ENCODE assay signal across 8 cellular contexts in the genomic region with DNA sequence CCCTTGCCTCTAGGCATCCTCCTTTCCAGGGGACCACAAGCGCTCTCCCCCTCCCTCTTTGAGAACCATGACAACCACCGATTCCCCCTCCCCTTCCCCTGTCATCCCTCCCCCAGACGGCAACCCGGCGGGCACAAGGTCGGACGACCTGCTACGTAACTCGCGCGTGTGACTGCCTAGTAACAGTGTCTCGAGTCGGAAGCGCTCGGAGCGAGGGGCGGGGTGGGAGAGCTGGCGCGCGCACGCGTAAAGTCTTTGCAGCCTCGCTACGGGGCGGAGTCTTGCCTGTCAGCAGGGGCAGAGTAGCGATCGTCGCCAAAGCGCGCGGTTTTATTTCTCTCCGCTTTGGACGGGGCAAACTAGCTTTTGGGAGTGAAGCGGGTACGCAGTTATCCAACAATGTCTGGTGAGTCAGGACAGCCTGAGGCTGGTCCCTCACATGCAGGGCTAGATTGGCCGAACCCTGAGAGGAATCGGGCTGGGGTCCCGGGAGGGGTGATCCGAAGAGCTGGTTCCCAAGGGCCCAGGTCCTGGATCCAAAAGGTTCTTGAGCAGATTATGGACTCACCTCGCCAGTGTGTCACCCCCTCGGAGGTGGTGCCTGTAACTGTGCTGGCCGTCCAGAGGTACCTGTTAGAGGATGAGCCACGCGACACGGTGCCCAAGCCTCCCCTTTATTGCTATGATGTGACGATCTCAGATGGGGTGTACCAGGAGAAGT. TPM values are rescaled to one million over a fixed set of nuclear protein-coding genes. Genes with fewer than 3 reads are reported as not detected.
A peak's percentile ranks its signal among the peaks of the same experiment; 100 is the strongest.
DNase-seq lines count a peak whose midpoint lies in the region; ATAC-seq and TF ChIP-seq lines count a peak whose summit lies in the region.

A gene with protein sequence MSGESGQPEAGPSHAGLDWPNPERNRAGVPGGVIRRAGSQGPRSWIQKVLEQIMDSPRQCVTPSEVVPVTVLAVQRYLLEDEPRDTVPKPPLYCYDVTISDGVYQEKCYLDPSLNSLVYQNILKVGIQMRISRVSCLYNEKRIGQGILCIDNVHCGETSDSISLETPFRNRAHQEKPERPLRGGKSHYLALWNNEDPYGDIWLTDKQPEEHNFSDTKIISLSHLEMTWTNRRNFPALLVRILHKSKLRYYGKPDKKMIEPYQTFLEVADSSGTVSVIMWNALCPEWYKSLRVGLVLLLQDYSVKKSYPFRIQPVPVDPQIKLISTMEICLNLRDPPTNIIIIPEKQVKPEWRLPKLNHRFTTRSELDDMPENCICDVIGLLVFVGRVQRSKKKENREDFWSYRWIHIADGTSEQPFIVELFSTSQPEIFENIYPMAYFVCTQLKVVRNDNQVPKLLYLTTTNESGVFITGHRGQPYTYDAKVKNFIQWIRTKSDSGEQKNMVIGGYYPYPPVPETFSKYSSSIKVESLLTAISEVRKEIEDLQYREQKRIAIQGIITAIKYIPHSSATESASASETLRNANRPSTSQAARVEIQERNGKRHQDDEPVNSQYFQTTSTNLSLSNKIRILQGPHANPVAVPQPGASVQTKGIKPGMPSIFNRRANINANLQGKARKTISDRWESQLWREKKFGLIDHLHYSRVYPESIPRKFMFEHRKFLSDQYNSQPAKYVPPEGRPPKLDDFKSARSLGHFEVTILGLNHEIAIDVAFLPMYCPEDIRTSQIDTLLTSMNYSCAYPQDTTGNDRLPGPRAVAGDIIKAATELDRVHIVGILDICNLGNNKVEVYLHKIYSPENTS (plus strand): TSS at position 297 of the 721 bp plus-strand sequence. CDS start 103 bp downstream, at position 400.

- peaks cover 30% of the 10 kb centered on the region for H3K4me1 Mint-ChIP-seq in activated CD4-positive, alpha-beta memory T cell treated with anti-CD3 and anti-CD28 coated beads for 36 hours (ENCODE audit: low read depth)

- no peaks in the 10 kb centered on the region for H3K27me3 Mint-ChIP-seq in activated CD4-positive, alpha-beta memory T cell treated with anti-CD3 and anti-CD28 coated beads for 36 hours

- intact Hi-C loops in activated CD4-positive, alpha-beta memory T cell treated with anti-CD3 and anti-CD28 coated beads for 36 hours (cut with micrococcal nuclease) = loop anchor here (1.0 to 5.0 kb wide), 5 partner anchors 23 to 190 kb away; a partner anchor contains a TSS

- peak; percentile 98 for ATAC-seq in HG02973 (IDR thresholded peaks at IDR 0.05; ENCODE audit: unreplicated experiment)
- ATAC-seq in lung (ENCODE audit: insufficient read depth, low FRiP score) = peak; percentile 89

- H3K9me3 Mint-ChIP-seq in activated CD4-positive, alpha-beta memory T cell treated with anti-CD3 and anti-CD28 coated beads for 36 hours = no peaks in the 10 kb centered on the region

- H3K4me1 ChIP-seq in ectodermal cell (ENCODE audit: control insufficient read depth, insufficient read depth, low read length) = no peaks in the 10 kb centered on the region
- no peaks in the 10 kb centered on the region for H3K4me1 ChIP-seq in lung (ENCODE audit: control insufficient read depth in 2 of 2, insufficient read depth in 2 of 2, low read length in 2 of 2)

- peak within 1 kb of the TSS; percentile 84 for H3K27ac Mint-ChIP-seq in activated CD4-positive, alpha-beta memory T cell treated with anti-CD3 and anti-CD28 coated beads for 36 hours

- H3K4me3 ChIP-seq in ectodermal cell (ENCODE audit: insufficient read depth, low read depth, low read length) = peak within 1 kb of the TSS; percentile 46
- H3K4me3 ChIP-seq in lung = peak within 1 kb of the TSS; percentile 9

- H3K27me3 ChIP-seq in ectodermal cell (ENCODE audit: control insufficient read depth, insufficient read depth, low read length, poor library complexity, severe bottlenecking) = peaks cover 17% of the 10 kb centered on the region
- H3K27me3 ChIP-seq in lung (ENCODE audit: control insufficient read depth, insufficient read depth) = no peaks in the 10 kb centered on the region

- no peak for TF ChIP-seq CTCF in lung (IDR thresholded peaks at IDR 0.05; ENCODE audit: control extremely low read depth, extremely low read depth)

- POLR2A ChIA-PET in activated CD4-positive, alpha-beta memory T cell treated with anti-CD3 and anti-CD28 coated beads for 36 hours (lab: Charles Lee) = interaction anchor here (1.1 to 1.6 kb wide), 3 partner anchors 23 to 128 kb away, joined by 3 to 4 read pairs (median 4); no protein-coding TSS in a partner anchor

- H3K36me3 Mint-ChIP-seq in activated CD4-positive, alpha-beta memory T cell treated with anti-CD3 and anti-CD28 coated beads for 36 hours = no peaks in the 10 kb centered on the region

- peak within 1 kb of the TSS; percentile 84 for H3K4me3 Mint-ChIP-seq in activated CD4-positive, alpha-beta memory T cell treated with anti-CD3 and anti-CD28 coated beads for 36 hours

- no peaks in the 10 kb centered on the region for H3K9me3 ChIP-seq in ectodermal cell (ENCODE audit: control insufficient read depth, low read length)
- no peaks in the 10 kb centered on the region for H3K9me3 ChIP-seq in lung (ENCODE audit: control insufficient read depth in 2 of 2, insufficient read depth in 1 of 2, low read length in 1 of 2)

- CTCF ChIA-PET in activated CD4-positive, alpha-beta memory T cell treated with anti-CD3 and anti-CD28 coated beads for 36 hours (lab: Charles Lee) = interaction anchor here (1.0 to 1.5 kb wide), 2 partner anchors 23 to 131 kb away, joined by 5 to 9 read pairs; no protein-coding TSS in a partner anchor

- 0% methylated on average over 46 of the region's 46 CpGs for WGBS in ectodermal cell, 2 experiments
- WGBS in lung, 2 donors = 2 to 26% methylated on average over 44 to 46 of the region's 46 CpGs

- DNase-seq in NCI-H2029 (lab: John Stamatoyannopoulos, UW) = peak; percentile 28
- no peak for DNase-seq in NCI-H2029 treated with DMSO at 0.1 percent for 48 hours (lab: John Stamatoyannopoulos, UW)
- peak; percentile 85 for DNase-seq in NCI-H345 (lab: John Stamatoyannopoulos, UW)
- DNase-seq in activated CD4-positive, alpha-beta memory T cell treated with anti-CD3 and anti-CD28 coated beads for 36 hours = peak; percentile 92
- peak; percentile 83 for DNase-seq in lung (ENCODE audit: low spot score)
- peak; percentile 48 to 65 (median 59) for DNase-seq in stimulated activated CD4-positive, alpha-beta T cell treated with anti-CD3 and anti-CD28 coated beads, TNF-alpha, amount 100 ng/mL, for 1 hour (ENCODE audit: low read depth in 3 of 3, low spot score in 1 of 3)

- H3K36me3 ChIP-seq in ectodermal cell (ENCODE audit: control insufficient read depth, insufficient read depth, low read length) (no peaks in the 10 kb centered on the region), lung (ENCODE audit: control insufficient read depth in 2 of 2, insufficient read depth in 2 of 2, low read length in 2 of 2) (no peaks in the 10 kb centered on the region)

- H3K27ac ChIP-seq in ectodermal cell (ENCODE audit: insufficient read depth, low read depth, low read length, poor library complexity, severe bottlenecking) = no peak within 1 kb of the TSS
- no peak within 1 kb of the TSS for H3K27ac ChIP-seq in lung (ENCODE audit: low read depth in 1 of 2, low read length in 1 of 2)

RNA-seq across cellular contexts. Expression of the gene that starts here (rescaled TPM):
- total RNA-seq in activated CD4-positive, alpha-beta memory T cell treated with anti-CD3 and anti-CD28 coated beads for 36 hours = 10 to 100 TPM; 11.8 to 12.7 TPM
- polyA plus RNA-seq in ectodermal cell (2013, experiment 1 of 4) = 8.5 TPM
- polyA plus RNA-seq in ectodermal cell (2013, experiment 2 of 4) = 8.9 TPM
- 7.1 TPM for polyA plus RNA-seq in ectodermal cell (2013, experiment 3 of 4)
- 9.2 TPM for polyA plus RNA-seq in ectodermal cell (2013, experiment 4 of 4)
- total RNA-seq in lung = 1 to 10 TPM; 6.2 to 9.2 TPM
- polyA plus RNA-seq in lung = 1 to 10 TPM; 2.6 to 5.2 TPM
